18 cellular contexts compared by ENCODE assay signal in genomic region chr1:172460177-172460576, GRCh38. TPM values are rescaled to one million over a fixed set of nuclear protein-coding genes. Genes with fewer than 3 reads are reported as not detected.
A peak's percentile ranks its signal among the peaks of the same experiment; 100 is the strongest.
DNase-seq lines count a peak whose midpoint lies in the region; ATAC-seq, FAIRE-seq and TF ChIP-seq lines count a peak whose summit lies in the region.
"Had no signal": no experiment of that assay in that cellular context is flagged by ENCODE, and none has a peak within 500 bp of the region (broad histone marks: within the 10 kb centered on the region; RNA-seq: fewer than 3 reads in every experiment).

No MANE protein-coding gene starts in this region.

- H4K5ac ChIP-seq in mesendoderm (ENCODE audit: low read length), result no peak overlapping the region

- WGBS in A549 (ENCODE audit: missing lambda C conversion rate), result 24% methylated on average over 1 of the region's 1 CpG
- 64% methylated on average over 1 of the region's 1 CpG for WGBS in K562 (ENCODE audit: insufficient coverage, low coverage, missing lambda C conversion rate)
- WGBS in stomach, 5 donors, result 89 to 100% (median 91%) methylated on average over 1 of the region's 1 CpG
- 88 to 97% methylated on average over 1 of the region's 1 CpG for WGBS in GM23248 (ENCODE audit: low coverage in 1 of 2, low lambda C conversion rate in 2 of 2, missing lambda C conversion rate in 2 of 2), 2 experiments
- WGBS in mesendoderm (ENCODE audit: extremely low coverage, insufficient coverage, low lambda C conversion rate), result no CpG with 5 or more reads among the region's 1 CpG

- H3K79me1 ChIP-seq in mesendoderm (ENCODE audit: low read length), result no peaks in the 10 kb centered on the region

- no peak overlapping the region for H2BK15ac ChIP-seq in mesendoderm (replicated peaks; ENCODE audit: low read depth)

- H3K9me3 ChIP-seq in A549 (no peaks in the 10 kb centered on the region), K562 (replicated peaks; ENCODE audit: control insufficient read depth, insufficient read depth, low read depth, low read length) (no peaks in the 10 kb centered on the region), keratinocyte (ENCODE audit: control insufficient read depth, low read depth, low read length) (no peaks in the 10 kb centered on the region), stomach (no peaks in the 10 kb centered on the region), GM23248 (ENCODE audit: low read depth) (no peaks in the 10 kb centered on the region)

- H3K9ac ChIP-seq in K562 (ENCODE audit: insufficient read depth in 1 of 2, low read depth in 2 of 2, low read length in 2 of 2) (no peak overlapping the region), keratinocyte (ENCODE audit: control insufficient read depth, extremely low read depth, insufficient read depth, low read length) (no peak overlapping the region), GM23248 (no peak overlapping the region), mesendoderm (ENCODE audit: low read length) (no peak overlapping the region)

- POLR2A ChIA-PET in A549 (lab: Yijun Ruan, JAX) (interaction anchor here (0.5 to 1.4 kb wide), 3 partner anchors 56 to 679 kb away, joined by 3 to 17 read pairs (median 3); partner anchors contain the start of genes METTL13 and SUCO), K562 (lab: Yijun Ruan, JAX) (interaction anchor here (1.0 kb wide), 1 partner anchor 13 kb away, joined by 3 read pairs; no protein-coding TSS in a partner anchor)

- H3K4me2 ChIP-seq in A549 (peak overlapping the region; percentile 65), K562 (ENCODE audit: insufficient read depth, low read length) (no peak overlapping the region), keratinocyte (ENCODE audit: control insufficient read depth, extremely low read depth, insufficient read depth, low read depth, low read length) (no peak overlapping the region), GM23248 (ENCODE audit: unreplicated experiment) (no peak overlapping the region), mesendoderm (ENCODE audit: low read length) (no peak overlapping the region)

- peak overlapping the region in 1 of 2 experiments; percentile 65; a peak in 3 of 6 replicates for H3K27ac ChIP-seq in A549
- no peak overlapping the region for H3K27ac ChIP-seq in K562 (ENCODE audit: extremely low read depth, low read depth, low read length)
- no peak overlapping the region for H3K27ac ChIP-seq in keratinocyte (ENCODE audit: control insufficient read depth, insufficient read depth, low read length)
- no peak overlapping the region for H3K27ac ChIP-seq in stomach
- no peak overlapping the region for H3K27ac ChIP-seq in GM23248
- H3K27ac ChIP-seq in mesendoderm (ENCODE audit: low read depth, low read length), result no peak overlapping the region
- H3K27ac ChIP-seq: PC-9 had no signal

- H3K36me3 ChIP-seq in K562 (ENCODE audit: control insufficient read depth, insufficient read depth, low read length) (no peaks in the 10 kb centered on the region), keratinocyte (ENCODE audit: control insufficient read depth in 2 of 2, extremely low read depth in 1 of 2, insufficient read depth in 2 of 2, low read length in 2 of 2) (no peaks in the 10 kb centered on the region), stomach (no peaks in the 10 kb centered on the region), GM23248 (ENCODE audit: low read depth) (no peaks in the 10 kb centered on the region), mesendoderm (ENCODE audit: control insufficient read depth, insufficient read depth, low read length) (no peaks in the 10 kb centered on the region)

- CTCF ChIA-PET in A549 (lab: Yijun Ruan, JAX), result interaction anchor here (1.0 to 3.0 kb wide), 4 partner anchors 10 to 17 kb away, joined by 3 to 22 read pairs (median 5); partner anchors contain the start of gene PIGC
- CTCF ChIA-PET in K562 (lab: Yijun Ruan, JAX; ENCODE audit: low intra/inter-chr PET ratio), result no interaction called here

- H4K8ac ChIP-seq in mesendoderm (ENCODE audit: low read depth, low read length), result no peak overlapping the region

- TF ChIP-seq EP300 in A549 (IDR thresholded peaks at IDR 0.05), result no peak
- no peak for TF ChIP-seq EP300 in K562 (IDR thresholded peaks at IDR 0.05; ENCODE audit: low read length)
- TF ChIP-seq EP300 in stomach (IDR thresholded peaks at IDR 0.05), result no peak

- no peak overlapping the region for H3K4ac ChIP-seq in mesendoderm (ENCODE audit: low read depth, low read length)

- no peak overlapping the region for H3K18ac ChIP-seq in mesendoderm (ENCODE audit: low read length)

- H3F3A ChIP-seq in GM23248 (ENCODE audit: insufficient read depth), result no peaks in the 10 kb centered on the region

- TF ChIP-seq RAD21 in A549 (conservative IDR thresholded peaks at IDR 0.05 in 1 of 2, IDR thresholded peaks at IDR 0.05 in 1 of 2) (no peak), K562 (CRISPR knock-in tag; conservative IDR thresholded peaks at IDR 0.05 in 1 of 2, IDR thresholded peaks at IDR 0.05 in 1 of 2) (no peak)

- no peak overlapping the region for H3K56ac ChIP-seq in mesendoderm (ENCODE audit: low read length)

- H4K20me1 ChIP-seq in K562 (replicated peaks; ENCODE audit: control insufficient read depth, insufficient read depth, low read length) (no peaks in the 10 kb centered on the region), keratinocyte (ENCODE audit: control insufficient read depth, extremely low read depth, insufficient read depth, low read length) (no peaks in the 10 kb centered on the region), GM23248 (ENCODE audit: insufficient read depth) (no peaks in the 10 kb centered on the region)

- in situ Hi-C loops in K562 (cut with MboI) (no loop called here), GM23248 (cut with MboI) (no loop called here)

- TF ChIP-seq POLR2A in A549 (IDR thresholded peaks at IDR 0.05; ENCODE audit: low read length), result no peak
- TF ChIP-seq POLR2A in K562 (conservative IDR thresholded peaks at IDR 0.05), result no peak
- no peak for TF ChIP-seq POLR2A in stomach (IDR thresholded peaks at IDR 0.05)

- no peak overlapping the region for H3K23ac ChIP-seq in mesendoderm (ENCODE audit: low read length)

- H2AK5ac ChIP-seq in mesendoderm (ENCODE audit: low read length), result no peak overlapping the region

- BruUV-seq in K562 (replicated peaks; lab: Mats Ljungman, UMichigan), result no TSS peak

- no peak overlapping the region for H2BK120ac ChIP-seq in mesendoderm (ENCODE audit: low read depth, low read length)

- H3K27me3 ChIP-seq in K562 (ENCODE audit: control insufficient read depth in 2 of 2, insufficient read depth in 2 of 2, low read length in 2 of 2) (no peaks in the 10 kb centered on the region), keratinocyte (ENCODE audit: control insufficient read depth, extremely low read depth, insufficient read depth, low read length) (no peaks in the 10 kb centered on the region), stomach (no peaks in the 10 kb centered on the region), GM23248 (replicated peaks; ENCODE audit: insufficient read depth) (no peaks in the 10 kb centered on the region), mesendoderm (ENCODE audit: insufficient read depth, low read length, poor library complexity) (no peaks in the 10 kb centered on the region)

- FAIRE-seq in A549 (lab: Jason Lieb, UNC), result no peak
- FAIRE-seq in K562 (lab: Jason Lieb, UNC), result no peak
- FAIRE-seq in keratinocyte (lab: Jason Lieb, UNC), result peak; percentile 97
- FAIRE-seq: A204.1, GM19239 had no signal

- no peak overlapping the region for H2AFZ ChIP-seq in K562 (ENCODE audit: low read depth, low read length)
- no peak overlapping the region for H2AFZ ChIP-seq in keratinocyte (ENCODE audit: control insufficient read depth, low read length)
- H2AFZ ChIP-seq in GM23248, result no peak overlapping the region
- H2AFZ ChIP-seq: PC-9 had no signal

- H3K79me2 ChIP-seq in K562 (ENCODE audit: control insufficient read depth, insufficient read depth, low read length) (no peaks in the 10 kb centered on the region), keratinocyte (ENCODE audit: control insufficient read depth, insufficient read depth, low read length) (no peaks in the 10 kb centered on the region), GM23248 (ENCODE audit: insufficient read depth) (no peaks in the 10 kb centered on the region), mesendoderm (ENCODE audit: control insufficient read depth, insufficient read depth, low read length) (no peaks in the 10 kb centered on the region)

- intact Hi-C loops in K562 (cut with micrococcal nuclease), result no loop called here
- intact Hi-C loops in stomach (cut with DNase I; ENCODE audit: low total_unique reads), result no loop called here
- intact Hi-C loops in left ventricle myocardium superior (cut with micrococcal nuclease), result no loop called here

- H3K4me1 ChIP-seq in A549, result peaks cover 27% of the 10 kb centered on the region
- H3K4me1 ChIP-seq in K562 (replicated peaks in 1 of 2; ENCODE audit: control insufficient read depth in 2 of 2, insufficient read depth in 2 of 2, low read length in 2 of 2), result peaks cover 10 to 18% of the 10 kb centered on the region in 2 experiments
- peaks cover 10% of the 10 kb centered on the region for H3K4me1 ChIP-seq in keratinocyte (ENCODE audit: control insufficient read depth, extremely low read depth, insufficient read depth, low read length)
- no peaks in the 10 kb centered on the region for H3K4me1 ChIP-seq in stomach
- H3K4me1 ChIP-seq in GM23248 (ENCODE audit: insufficient read depth), result 0 out of 2 replicates have a peak, but pooled peaks cover 10% of the 10 kb centered on the region
- no peaks in the 10 kb centered on the region for H3K4me1 ChIP-seq in mesendoderm (ENCODE audit: control insufficient read depth, low read depth, low read length)

- dilution Hi-C loops in keratinocyte (cut with MboI; ENCODE audit: extremely low pct_ligation_motif_present, low sequenced_read_pairs), result no loop called here

- TF ChIP-seq CTCF in A549 (IDR thresholded peaks at IDR 0.05) (no peak), K562 (IDR thresholded peaks at IDR 0.05 in 2 of 3, conservative IDR thresholded peaks at IDR 0.05 in 1 of 3; ENCODE audit: insufficient read depth in 2 of 3, low read depth in 1 of 3, low read length in 3 of 3) (no peak), keratinocyte (optimal IDR thresholded peaks at IDR 0.05 in 1 of 3, IDR thresholded peaks at IDR 0.05 in 1 of 3, conservative IDR thresholded peaks at IDR 0.05 in 1 of 3; ENCODE audit: extremely low read depth in 1 of 3, insufficient read depth in 2 of 3, low read length in 3 of 3) (no peak), stomach (IDR thresholded peaks at IDR 0.05) (no peak)

- H3K4me3 ChIP-seq in A549 (no peak overlapping the region; the same call in 2 of the 3 replicates), K562 (no peak overlapping the region), keratinocyte (ENCODE audit: control insufficient read depth in 2 of 3, extremely low read depth in 1 of 3, insufficient read depth in 2 of 3, low read depth in 1 of 3, low read length in 3 of 3) (no peak overlapping the region), stomach (no peak overlapping the region), GM23248 (no peak overlapping the region), mesendoderm (ENCODE audit: low read length) (no peak overlapping the region)
- H3K4me3 ChIP-seq: PC-9 had no signal

- ATAC-seq in A549 (peak; percentile 70 to 85), K562 (no peak), left ventricle myocardium superior (no peak)

- DNase-seq in A549 (ENCODE audit: low read depth in 1 of 2, low spot score in 1 of 2), result peak in 1 of 2 experiments; percentile 49
- DNase-seq in NCI-H226, result peak; percentile 70
- DNase-seq in K562 (ENCODE audit: extremely low read depth in 1 of 4, low spot score in 3 of 4), result no peak
- no peak for DNase-seq in keratinocyte (ENCODE audit: low read depth, low spot score)
- DNase-seq in stomach, result no peak
- no peak for DNase-seq in GM23248
- DNase-seq in left ventricle myocardium superior, result no peak
- no peak for DNase-seq in mesendoderm
- DNase-seq: C1 segment of cervical spinal cord, KBM-7, NCI-H1092 treated with DMSO at 0.1 percent for 48 hours, NCI-H1694, NCI-H2107 had no signal

- H3K9me1 ChIP-seq in K562 (ENCODE audit: control insufficient read depth, insufficient read depth, low read length), result peaks cover 5% of the 10 kb centered on the region
- no peaks in the 10 kb centered on the region for H3K9me1 ChIP-seq in keratinocyte (ENCODE audit: control insufficient read depth, extremely low read depth, insufficient read depth, low read length)

- H3K9me2 ChIP-seq in GM23248 (ENCODE audit: insufficient read depth), result no peaks in the 10 kb centered on the region; the same call in 1 of the 2 replicates

- H2BK5ac ChIP-seq in mesendoderm (ENCODE audit: low read length), result no peak overlapping the region

RNA-seq across cellular contexts. Expression of gene PIGC, which starts 16.3 kb away (rescaled TPM):
- 50.0 and 51.4 TPM in 2 replicates for polyA plus RNA-seq in A549 (2011; rRNA removed)
- polyA plus RNA-seq in A549 (2012; cell fraction: cytosol; rRNA removed), result 20.6 and 29.2 TPM in 2 replicates
- 11.1 and 22.0 TPM in 2 replicates for polyA plus RNA-seq in A549 (2012; cell fraction: nucleus; rRNA removed)
- 24.9 to 32.2 TPM (median 30.7 TPM) in 3 replicates for polyA plus RNA-seq in A549 (2017; fragmentation: RNase III; extraction: RNeasy Plus Mini Kit Qiagen cat#74134 plus additional on column Dnase treatment)
- 42.7 and 44.9 TPM in 2 replicates for polyA minus RNA-seq in A549 (2011; rRNA and poly(A)+ RNA removed)
- 43.3 and 43.8 TPM in 2 replicates for total RNA-seq in K562 (2011; cell fraction: chromatin; rRNA removed; ENCODE audit: low replicate concordance)
- 42.9 and 48.8 TPM in 2 replicates for total RNA-seq in K562 (2011; cell fraction: nucleolus; rRNA removed)
- total RNA-seq in K562 (2011; cell fraction: nucleoplasm; rRNA removed), result 52.9 and 57.7 TPM in 2 replicates
- total RNA-seq in K562 (2014; rRNA removed), result 30.5 and 34.4 TPM in 2 replicates
- total RNA-seq in K562 (2014; rRNA removed; fragmentation: Illumina TruSeq; extraction: Trizol), result 54.7 and 62.1 TPM in 2 replicates
- 44.5 and 46.0 TPM in 2 replicates for total RNA-seq in K562 (2015; rRNA removed; fragmentation: Illumina TruSeq; extraction: Trizol)
- total RNA-seq in K562 (2021), result 38.9 and 40.3 TPM in 2 replicates
- polyA plus RNA-seq in K562 (2011; rRNA removed), result 59.3 and 60.4 TPM in 2 replicates
- 50.8 and 72.2 TPM in 2 replicates for polyA plus RNA-seq in K562 (2011; cell fraction: cytosol; rRNA removed)
- polyA plus RNA-seq in K562 (2011; cell fraction: nucleus; rRNA removed), result 31.5 and 37.4 TPM in 2 replicates
- 49.3 and 58.4 TPM in 2 replicates for polyA plus RNA-seq in K562 (2012)
- polyA plus RNA-seq in K562 (2014; fragmentation: Illumina TruSeq; extraction: Trizol), result 56.4 and 59.3 TPM in 2 replicates
- polyA plus RNA-seq in K562 (2014; fragmentation: Nextera tagmentation; extraction: Ambion mirVana), result 10 to 100 TPM; 92.9 to 97.9 TPM
- polyA plus RNA-seq in K562 (2014; rRNA removed), result 39.1 and 49.9 TPM in 2 replicates
- 54.5 and 72.3 TPM in 2 replicates for polyA minus RNA-seq in K562 (2011; rRNA and poly(A)+ RNA removed)
- polyA minus RNA-seq in K562 (2011; cell fraction: cytosol; rRNA and poly(A)+ RNA removed), result 14.7 and 28.0 TPM in 2 replicates
- 22.5 and 45.2 TPM in 2 replicates for polyA minus RNA-seq in K562 (2011; cell fraction: nucleus; rRNA and poly(A)+ RNA removed)
- 18.0 to 21.6 TPM (median 21.2 TPM) in 3 replicates for polyA plus RNA-seq in keratinocyte
- 9.7 TPM for polyA plus RNA-seq in keratinocyte (2011; ENCODE audit: low read depth)
- polyA plus RNA-seq in keratinocyte (2011; cell fraction: cytosol; rRNA removed), result 15.0 and 18.9 TPM in 2 replicates
- polyA plus RNA-seq in keratinocyte (2011; cell fraction: nucleus; rRNA removed), result 15.4 and 18.6 TPM in 2 replicates
- polyA plus RNA-seq in keratinocyte (2012; ENCODE audit: low replicate concordance), result 14.1 and 18.1 TPM in 2 replicates
- polyA minus RNA-seq in keratinocyte, result 15.8 to 19.0 TPM (median 16.6 TPM) in 3 replicates
- polyA minus RNA-seq in keratinocyte (2011; cell fraction: cytosol; rRNA and poly(A)+ RNA removed), result 8.6 TPM
- 5.6 and 6.9 TPM in 2 replicates for polyA minus RNA-seq in keratinocyte (2011; cell fraction: nucleus; rRNA and poly(A)+ RNA removed)
- total RNA-seq in stomach, result 10 to 100 TPM in 4 of 5 donors, 1 to 10 TPM in 1; 1.2 to 27.9 (median 17.9) TPM
- polyA plus RNA-seq in stomach, result 10 to 100 TPM; 15.3 to 25.6 (median 16.1) TPM
- 18.3 and 27.8 TPM in 2 replicates for total RNA-seq in GM23248 (2014; rRNA removed; shearing (Covaris generic))
- 29.3 and 32.7 TPM in 2 replicates for polyA plus RNA-seq in GM23248 (2016; fragmentation: Nextera tagmentation; extraction: Ambion mirVana)
- total RNA-seq in left ventricle myocardium superior, result 12.3 TPM
- 16.2 TPM for polyA plus RNA-seq in mesendoderm (2013, experiment 1 of 2)
- 15.7 TPM for polyA plus RNA-seq in mesendoderm (2013, experiment 2 of 2)

RNA-seq across cellular contexts. Expression of gene C1orf105, which starts 39.7 kb away (rescaled TPM):
- polyA plus RNA-seq in A549 (2011; rRNA removed) (0.38 and 0.40 TPM in 2 replicates), A549 (2017; fragmentation: RNase III; extraction: RNeasy Plus Mini Kit Qiagen cat#74134 plus additional on column Dnase treatment) (not detected in 3 replicates), K562 (2011; rRNA removed) (0.08 TPM in 1 of 2 replicates, not detected in the other), K562 (2014; fragmentation: Illumina TruSeq; extraction: Trizol) (0.19 TPM in 1 of 2 replicates, not detected in the other), K562 (2014; fragmentation: Nextera tagmentation; extraction: Ambion mirVana) (not detected), K562 (2014; rRNA removed) (not detected in 2 replicates), keratinocyte (not detected in 3 replicates), stomach (under 1 TPM in 1 of 3 donors, not detected in 2; 0.37 TPM), GM23248 (2016; fragmentation: Nextera tagmentation; extraction: Ambion mirVana) (not detected in 2 replicates)
- not detected in 2 replicates for polyA plus RNA-seq in A549 (2012; cell fraction: cytosol; rRNA removed)
- polyA plus RNA-seq in A549 (2012; cell fraction: nucleus; rRNA removed), result not detected in 2 replicates
- polyA minus RNA-seq in A549 (2011; rRNA and poly(A)+ RNA removed), result not detected in 2 replicates
- total RNA-seq in K562 (2011; cell fraction: chromatin; rRNA removed; ENCODE audit: low replicate concordance), result not detected in 2 replicates
- total RNA-seq in K562 (2011; cell fraction: nucleolus; rRNA removed), result not detected in 2 replicates
- total RNA-seq in K562 (2011; cell fraction: nucleoplasm; rRNA removed), result not detected in 2 replicates
- total RNA-seq in K562 (2014; rRNA removed) (not detected in 2 replicates), K562 (2014; rRNA removed; fragmentation: Illumina TruSeq; extraction: Trizol) (not detected in 2 replicates), K562 (2015; rRNA removed; fragmentation: Illumina TruSeq; extraction: Trizol) (not detected in 2 replicates), K562 (2021) (not detected in 2 replicates), stomach (not detected), left ventricle myocardium superior (21.9 TPM)
- polyA plus RNA-seq in K562 (2011; cell fraction: cytosol; rRNA removed), result not detected in 2 replicates
- not detected in 2 replicates for polyA plus RNA-seq in K562 (2011; cell fraction: nucleus; rRNA removed)
- polyA plus RNA-seq in K562 (2012), result not detected in 2 replicates
- polyA minus RNA-seq in K562 (2011; rRNA and poly(A)+ RNA removed), result not detected in 2 replicates
- polyA minus RNA-seq in K562 (2011; cell fraction: cytosol; rRNA and poly(A)+ RNA removed), result not detected in 2 replicates
- polyA minus RNA-seq in K562 (2011; cell fraction: nucleus; rRNA and poly(A)+ RNA removed), result not detected in 2 replicates
- not detected for polyA plus RNA-seq in keratinocyte (2011; ENCODE audit: low read depth)
- not detected in 2 replicates for polyA plus RNA-seq in keratinocyte (2011; cell fraction: cytosol; rRNA removed)
- polyA plus RNA-seq in keratinocyte (2011; cell fraction: nucleus; rRNA removed), result not detected in 2 replicates
- not detected in 2 replicates for polyA plus RNA-seq in keratinocyte (2012; ENCODE audit: low replicate concordance)
- polyA minus RNA-seq in keratinocyte, result not detected in 3 replicates
- not detected for polyA minus RNA-seq in keratinocyte (2011; cell fraction: cytosol; rRNA and poly(A)+ RNA removed)
- polyA minus RNA-seq in keratinocyte (2011; cell fraction: nucleus; rRNA and poly(A)+ RNA removed), result not detected in 2 replicates
- total RNA-seq in GM23248 (2014; rRNA removed; shearing (Covaris generic)), result not detected in 2 replicates
- polyA plus RNA-seq in mesendoderm (2013, experiment 1 of 2), result not detected
- not detected for polyA plus RNA-seq in mesendoderm (2013, experiment 2 of 2)
- total RNA-seq: Daoy, H4, PC-9 had no signal

Comparison
In these comparisons a context has a peak if more than half of its experiments do, and no peak if none do; other contexts are left out.
1. ATAC-seq: peak in A549 (2 of 2); none in K562 (single experiment) and left ventricle myocardium superior (single experiment).
2. Of the 35 proteins assayed by ChIP-seq in both K562 and A549: peak only in K562: none; only in A549: CEBPB, JUNB and SMC3; in both: none; in neither: 32.